In the genomic region with DNA sequence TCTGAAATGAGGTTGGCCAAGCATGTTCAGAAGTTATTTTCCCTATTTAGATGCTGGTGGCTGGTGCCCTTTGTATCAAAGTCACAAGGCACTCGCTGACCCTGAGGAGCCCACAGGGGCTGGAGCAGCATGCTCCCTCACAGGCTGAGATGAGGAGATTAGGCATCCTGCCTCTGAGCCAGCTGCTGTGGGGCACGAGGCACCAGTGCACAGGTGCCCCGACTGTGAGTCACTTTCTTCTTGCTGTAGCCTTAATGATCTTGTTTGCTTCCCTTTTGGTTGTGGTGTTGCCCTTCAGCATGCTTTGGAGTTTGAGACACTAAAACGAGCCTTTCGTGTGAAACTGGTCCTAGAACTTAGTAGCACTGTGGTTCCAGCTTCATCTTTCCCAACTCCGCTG, we compare ENCODE assay signal across 24 cellular contexts. TPM values are rescaled to one million over a fixed set of nuclear protein-coding genes. Genes with fewer than 3 reads are reported as not detected.
A peak's percentile ranks its signal among the peaks of the same experiment; 100 is the strongest.
DNase-seq lines count a peak whose midpoint lies in the region; ATAC-seq, FAIRE-seq and TF ChIP-seq lines count a peak whose summit lies in the region.
"Had no signal": no experiment of that assay in that cellular context is flagged by ENCODE, and none has a peak within 500 bp of the region (broad histone marks: within the 10 kb centered on the region; RNA-seq: fewer than 3 reads in every experiment).

No MANE protein-coding gene starts in this region.

- no peak overlapping the region for H3K4ac ChIP-seq in neuronal stem cell (ENCODE audit: low read length)

- no peak overlapping the region for H3K4me3 ChIP-seq in SK-N-SH (ENCODE audit: low read depth in 2 of 2, low read length in 1 of 2)
- no peak overlapping the region for H3K4me3 ChIP-seq in CD8-positive, alpha-beta T cell (ENCODE audit: low read depth, low read length)
- H3K4me3 ChIP-seq in GM12878: no peak overlapping the region
- H3K4me3 ChIP-seq in neuronal stem cell (ENCODE audit: low read length in 2 of 2): no peak overlapping the region
- no peak overlapping the region for H3K4me3 ChIP-seq in Peyer's patch
- H3K4me3 ChIP-seq: coronary artery, PC-9, uterus had no signal

- FAIRE-seq in GM12878 (lab: Jason Lieb, UNC): no peak
- FAIRE-seq: A204.1, D721Med, endometrium had no signal

- H3K14ac ChIP-seq in neuronal stem cell (ENCODE audit: low read length): no peak overlapping the region

- no peak overlapping the region for H3K23ac ChIP-seq in neuronal stem cell (ENCODE audit: low read depth, low read length, poor library complexity)

- no peaks in the 10 kb centered on the region for H3F3A ChIP-seq in SK-N-SH (replicated peaks; ENCODE audit: insufficient read depth)

- H3K9me3 Mint-ChIP-seq in CD8-positive, alpha-beta T cell: no peaks in the 10 kb centered on the region
- H3K9me3 Mint-ChIP-seq: activated B cell treated with CpG ODN at 0.5 μM for 24 hours; activated CD4-positive, alpha-beta memory T cell treated with anti-CD3 and anti-CD28 coated beads, Interleukin-2, amount 10 ng/mL, durations not matched to agents 7 days and 5 days; T-helper 2 cell treated with Interferon-gamma antibody and Interleukin-4, amounts not matched to agents 5 μg/mL and 100 μg/mL, for 36 hours had no signal

- no peak overlapping the region for H3K9ac ChIP-seq in SK-N-SH
- H3K9ac ChIP-seq in GM12878 (ENCODE audit: control insufficient read depth, insufficient read depth, low read length): no peak overlapping the region
- peak overlapping the region; percentile 50 for H3K9ac ChIP-seq in neuronal stem cell (ENCODE audit: low read depth, low read length, poor library complexity)

- peaks cover 61% of the 10 kb centered on the region for H3K4me1 Mint-ChIP-seq in CD8-positive, alpha-beta T cell (ENCODE audit: low read depth)

- H2AFZ ChIP-seq in SK-N-SH (ENCODE audit: low read depth) (no peak overlapping the region), GM12878 (ENCODE audit: control insufficient read depth, low read depth, low read length) (no peak overlapping the region), neuronal stem cell (ENCODE audit: low read length) (no peak overlapping the region)
- H2AFZ ChIP-seq: PC-9 had no signal

- CTCF ChIA-PET in SK-N-SH (lab: Yijun Ruan, JAX): interaction anchor here (3.0 to 7.5 kb wide), 2 partner anchors 14 to 17 kb away, joined by 9 to 48 read pairs; no protein-coding TSS in a partner anchor
- CTCF ChIA-PET in CD8-positive, alpha-beta T cell (lab: Charles Lee): interaction anchor here (1.0 to 1.4 kb wide), 3 partner anchors 12 to 513 kb away, joined by 3 to 8 read pairs (median 3); partner anchors contain the start of gene MYLK4
- CTCF ChIA-PET in GM12878 (lab: Yijun Ruan, JAX): interaction anchor here (1.5 to 4.4 kb wide), 2 partner anchors 13 to 137 kb away, joined by 7 to 26 read pairs; no protein-coding TSS in a partner anchor

- TF ChIP-seq RAD21 in SK-N-SH (IDR thresholded peaks at IDR 0.05; ENCODE audit: low read length): no peak
- TF ChIP-seq RAD21 in GM12878 (IDR thresholded peaks at IDR 0.05; ENCODE audit: insufficient read depth, low read depth, low read length): no peak

- H3K79me1 ChIP-seq in neuronal stem cell (ENCODE audit: low read depth, low read length): peaks cover 18% of the 10 kb centered on the region

- H4K8ac ChIP-seq in neuronal stem cell (ENCODE audit: low read depth, low read length): no peak overlapping the region

- no peaks in the 10 kb centered on the region for H3K27me3 Mint-ChIP-seq in CD8-positive, alpha-beta T cell (ENCODE audit: low read depth)
- H3K27me3 Mint-ChIP-seq: activated B cell treated with CpG ODN at 0.5 μM for 24 hours; activated CD4-positive, alpha-beta memory T cell treated with anti-CD3 and anti-CD28 coated beads, Interleukin-2, amount 10 ng/mL, durations not matched to agents 7 days and 5 days; B cell had no signal

- H3K27ac Mint-ChIP-seq in CD8-positive, alpha-beta T cell: peak overlapping the region; percentile 9
- H3K27ac Mint-ChIP-seq: activated B cell treated with CpG ODN at 0.5 μM for 24 hours; activated CD4-positive, alpha-beta memory T cell treated with anti-CD3 and anti-CD28 coated beads, Interleukin-2, amount 10 ng/mL, durations not matched to agents 7 days and 5 days; B cell; T-helper 2 cell treated with Interferon-gamma antibody and Interleukin-4, amounts not matched to agents 5 μg/mL and 100 μg/mL, for 36 hours had no signal

- H3K27ac ChIP-seq in SK-N-SH (ENCODE audit: low read depth in 2 of 2, low read length in 1 of 2): no peak overlapping the region
- no peak overlapping the region for H3K27ac ChIP-seq in CD8-positive, alpha-beta T cell (ENCODE audit: low read depth, low read length)
- no peak overlapping the region for H3K27ac ChIP-seq in GM12878 (ENCODE audit: control insufficient read depth, insufficient read depth)
- no peak overlapping the region for H3K27ac ChIP-seq in neuronal stem cell (replicated peaks; ENCODE audit: low read length)
- H3K27ac ChIP-seq in Peyer's patch: no peak overlapping the region
- H3K27ac ChIP-seq: coronary artery, neutrophil, PC-9, uterus had no signal

- H3K4me1 ChIP-seq in SK-N-SH (ENCODE audit: control insufficient read depth in 1 of 2, insufficient read depth in 2 of 2, low read depth in 1 of 2, low read length in 1 of 2): peaks cover 6 to 23% of the 10 kb centered on the region in 2 experiments; a peak in 1 of 4 replicates
- peaks cover 43% of the 10 kb centered on the region for H3K4me1 ChIP-seq in CD8-positive, alpha-beta T cell (ENCODE audit: insufficient read depth, low read length)
- no peaks in the 10 kb centered on the region for H3K4me1 ChIP-seq in GM12878 (ENCODE audit: control insufficient read depth, insufficient read depth, low read length)
- H3K4me1 ChIP-seq in neuronal stem cell (ENCODE audit: control insufficient read depth in 2 of 2, insufficient read depth in 1 of 2, low read depth in 1 of 2, low read length in 2 of 2): peaks cover 0 to 10% of the 10 kb centered on the region in 2 donors
- peaks cover 0 to 25% (median 6%) of the 10 kb centered on the region in 4 donors for H3K4me1 ChIP-seq in Peyer's patch

- H2BK120ac ChIP-seq in neuronal stem cell (ENCODE audit: low read depth, low read length): no peak overlapping the region

- H3K4me2 ChIP-seq in SK-N-SH: no peak overlapping the region
- H3K4me2 ChIP-seq in GM12878 (ENCODE audit: control insufficient read depth, insufficient read depth): peak overlapping the region; percentile 10; the same call in 1 of the 2 replicates
- H3K4me2 ChIP-seq in neuronal stem cell (ENCODE audit: insufficient read depth, low read length, poor library complexity, severe bottlenecking): no peak overlapping the region
- H3K4me2 ChIP-seq: PC-9 had no signal

- TF ChIP-seq EP300 in SK-N-SH (IDR thresholded peaks at IDR 0.05; ENCODE audit: borderline replicate concordance in 1 of 2, low read depth in 1 of 2, low read length in 1 of 2) (no peak), GM12878 (IDR thresholded peaks at IDR 0.05; ENCODE audit: borderline replicate concordance in 1 of 2, control insufficient read depth in 1 of 2, low read depth in 2 of 2, low read length in 2 of 2) (no peak)

- H3K9me2 ChIP-seq in SK-N-SH: no peaks in the 10 kb centered on the region

- H2AK5ac ChIP-seq in neuronal stem cell (ENCODE audit: low read depth, low read length): no peak overlapping the region

- H3K79me2 ChIP-seq in SK-N-SH (ENCODE audit: insufficient read depth) (peaks cover 60% of the 10 kb centered on the region), GM12878 (ENCODE audit: control insufficient read depth, insufficient read depth, low read length) (peaks cover 51% of the 10 kb centered on the region)

- TF ChIP-seq CTCF in SK-N-SH (IDR thresholded peaks at IDR 0.05): no peak
- no peak for TF ChIP-seq CTCF in CD8-positive, alpha-beta T cell (IDR thresholded peaks at IDR 0.05)
- no peak for TF ChIP-seq CTCF in GM12878 (IDR thresholded peaks at IDR 0.05 in 2 of 3, conservative IDR thresholded peaks at IDR 0.05 in 1 of 3; ENCODE audit: control insufficient read depth in 2 of 3, extremely low read depth in 1 of 3, insufficient read depth in 1 of 3, low read depth in 3 of 3, low read length in 3 of 3)
- no peak for TF ChIP-seq CTCF in Peyer's patch (IDR thresholded peaks at IDR 0.05)

- peaks cover 48% of the 10 kb centered on the region for H3K36me3 Mint-ChIP-seq in CD8-positive, alpha-beta T cell

- POLR2A ChIA-PET in SK-N-SH (lab: Yijun Ruan, JAX) (interaction anchor here (0.7 kb wide), 1 partner anchor 255 kb away, joined by 3 read pairs; no protein-coding TSS in a partner anchor), GM12878 (lab: Charles Lee) (no interaction called here)
- POLR2A ChIA-PET in CD8-positive, alpha-beta T cell (lab: Charles Lee): no interaction called here

- in situ Hi-C loops in GM12878 (cut with MboI): no loop called here

- no peak overlapping the region for H2BK5ac ChIP-seq in neuronal stem cell (ENCODE audit: low read length)

- DNase-seq in SK-N-SH (no peak), GM12878 (ENCODE audit: low read depth, low spot score) (no peak), neuronal stem cell (ENCODE audit: low spot score) (no peak), Peyer's patch (no peak)
- DNase-seq in CD8-positive, alpha-beta T cell: no peak
- DNase-seq: activated B cell treated with CpG ODN at 0.5 μM for 24 hours; activated CD4-positive, alpha-beta memory T cell treated with anti-CD3 and anti-CD28 coated beads, Interleukin-2, amount 10 ng/mL, durations not matched to agents 7 days and 5 days; head of caudate nucleus; midbrain; NCI-H187; NCI-H2227 treated with DMSO at 0.1 percent for 48 hours; PC-9; uterus had no signal

- SMC1A ChIA-PET in GM12878 (lab: Charles Lee; ENCODE audit: uncharacterized antibody, unreplicated experiment): interaction anchor here (1.6 kb wide), 1 partner anchor 746 kb away, joined by 3 read pairs; no protein-coding TSS in a partner anchor

- RAD21 ChIA-PET in GM12878 (lab: Charles Lee; ENCODE audit: unreplicated experiment): no interaction called here

- intact Hi-C loops in CD8-positive, alpha-beta T cell (cut with DNase I, micrococcal nuclease): no loop called here
- intact Hi-C loops in GM12878 (cut with micrococcal nuclease; ENCODE audit: unreplicated experiment): no loop called here

- H4K91ac ChIP-seq in neuronal stem cell (ENCODE audit: low read depth, low read length, poor library complexity): no peak overlapping the region

- H3K18ac ChIP-seq in neuronal stem cell (ENCODE audit: low read length): no peak overlapping the region

- ATAC-seq in SK-N-SH treated with all-trans-retinoic acid at 6 μM for 48 hours (no peak), GM12878 (no peak), GM19395 (IDR thresholded peaks at IDR 0.05; ENCODE audit: unreplicated experiment) (no peak), GM21717 (IDR thresholded peaks at IDR 0.05; ENCODE audit: unreplicated experiment) (no peak)
- no peak for ATAC-seq in CD8-positive, alpha-beta T cell
- ATAC-seq: left lobe of liver had no signal

- H2BK12ac ChIP-seq in neuronal stem cell (ENCODE audit: low read length): no peak overlapping the region

- no peak overlapping the region for H3K4me3 Mint-ChIP-seq in CD8-positive, alpha-beta T cell
- H3K4me3 Mint-ChIP-seq: activated B cell treated with CpG ODN at 0.5 μM for 24 hours; activated CD4-positive, alpha-beta memory T cell treated with anti-CD3 and anti-CD28 coated beads, Interleukin-2, amount 10 ng/mL, durations not matched to agents 7 days and 5 days; B cell; T-helper 2 cell treated with Interferon-gamma antibody and Interleukin-4, amounts not matched to agents 5 μg/mL and 100 μg/mL, for 36 hours had no signal

- H3K9me3 ChIP-seq in SK-N-SH (no peaks in the 10 kb centered on the region), GM12878 (replicated peaks; ENCODE audit: control insufficient read depth, insufficient read depth, low read length) (no peaks in the 10 kb centered on the region; the same call in 2 of the 3 replicates), neuronal stem cell (replicated peaks in 1 of 2; ENCODE audit: control insufficient read depth in 2 of 2, insufficient read depth in 1 of 2, low read depth in 1 of 2, low read length in 2 of 2) (no peaks in the 10 kb centered on the region), Peyer's patch (no peaks in the 10 kb centered on the region)
- H3K9me3 ChIP-seq in CD8-positive, alpha-beta T cell (ENCODE audit: low read length): no peaks in the 10 kb centered on the region
- H3K9me3 ChIP-seq: neutrophil, uterus had no signal

- WGBS in SK-N-SH (ENCODE audit: low lambda C conversion rate): 74% methylated on average over 6 of the region's 6 CpGs
- 87% methylated on average over 6 of the region's 6 CpGs for WGBS in GM12878 (ENCODE audit: insufficient coverage, insufficient replicate concordance, low lambda C conversion rate, missing lambda C conversion rate)
- no CpG with 5 or more reads among the region's 6 CpGs for WGBS in neuronal stem cell (ENCODE audit: extremely low coverage in 2 of 2, insufficient read length in 2 of 2, insufficient replicate concordance in 1 of 2), 2 donors

- H3K36me3 ChIP-seq in SK-N-SH (replicated peaks in 1 of 2; ENCODE audit: control insufficient read depth in 1 of 2, insufficient read depth in 2 of 2, low read length in 1 of 2) (peaks cover 3 to 30% of the 10 kb centered on the region in 2 experiments), GM12878 (ENCODE audit: control insufficient read depth in 2 of 2, insufficient read depth in 2 of 2, low read length in 1 of 2) (peaks cover 13 to 15% of the 10 kb centered on the region in 2 experiments), neuronal stem cell (replicated peaks in 1 of 2; ENCODE audit: control insufficient read depth in 2 of 2, insufficient read depth in 2 of 2, low read length in 2 of 2) (peaks cover 19 to 71% of the 10 kb centered on the region in 2 donors), Peyer's patch (peaks cover 0 to 13% (median 0%) of the 10 kb centered on the region in 3 donors)
- peaks cover 15% of the 10 kb centered on the region for H3K36me3 ChIP-seq in CD8-positive, alpha-beta T cell (ENCODE audit: insufficient read depth, low read length)
- H3K36me3 ChIP-seq: uterus had no signal

- no peaks in the 10 kb centered on the region for H3K27me3 ChIP-seq in SK-N-SH (ENCODE audit: insufficient read depth)
- H3K27me3 ChIP-seq in CD8-positive, alpha-beta T cell (ENCODE audit: insufficient read depth, low read length): no peaks in the 10 kb centered on the region
- no peaks in the 10 kb centered on the region for H3K27me3 ChIP-seq in GM12878 (replicated peaks in 1 of 2; ENCODE audit: control insufficient read depth in 2 of 2, insufficient read depth in 2 of 2, low read length in 1 of 2)
- H3K27me3 ChIP-seq in neuronal stem cell (ENCODE audit: control insufficient read depth in 3 of 3, insufficient read depth in 3 of 3, low read depth in 1 of 3, low read length in 3 of 3): no peaks in the 10 kb centered on the region
- H3K27me3 ChIP-seq in Peyer's patch: no peaks in the 10 kb centered on the region
- H3K27me3 ChIP-seq: uterus had no signal

- TF ChIP-seq POLR2A in GM12878 (IDR thresholded peaks at IDR 0.05; ENCODE audit: low read depth, low read length): no peak
- no peak for TF ChIP-seq POLR2A in Peyer's patch (IDR thresholded peaks at IDR 0.05)

- H4K20me1 ChIP-seq in SK-N-SH (ENCODE audit: insufficient read depth): peaks cover 20% of the 10 kb centered on the region
- H4K20me1 ChIP-seq in GM12878 (ENCODE audit: control insufficient read depth, insufficient read depth): no peaks in the 10 kb centered on the region

- BruUV-seq in GM12878 (replicated peaks; lab: Mats Ljungman, UMichigan): no TSS peak

- no peak overlapping the region for H2BK15ac ChIP-seq in neuronal stem cell (ENCODE audit: low read length)

RNA-seq across cellular contexts. Expression of gene PSMG4, which starts 4.3 kb away (rescaled TPM):
- polyA plus RNA-seq in SK-N-SH (2012; rRNA removed): 60.0 and 61.3 TPM in 2 replicates
- 46.7 and 55.4 TPM in 2 replicates for polyA plus RNA-seq in SK-N-SH (2012; cell fraction: cytosol; rRNA removed)
- 38.1 and 46.5 TPM in 2 replicates for polyA plus RNA-seq in SK-N-SH (2012; cell fraction: nucleus; rRNA removed)
- total RNA-seq in CD8-positive, alpha-beta T cell: 10 to 100 TPM; 11.8 to 12.0 TPM
- total RNA-seq in GM12878 (2013; cell fraction: nucleolus; rRNA removed): 80.6 and 82.0 TPM in 2 replicates
- 51.4 and 56.9 TPM in 2 replicates for total RNA-seq in GM12878 (2014; rRNA removed)
- total RNA-seq in GM12878 (2014; rRNA removed; fragmentation: Illumina TruSeq; extraction: Trizol): 19.6 and 22.8 TPM in 2 replicates
- 32.4 and 32.9 TPM in 2 replicates for total RNA-seq in GM12878 (2021)
- polyA plus RNA-seq in GM12878 (2011; ENCODE audit: low read depth): 9.2 TPM
- 25.3 and 26.6 TPM in 2 replicates for polyA plus RNA-seq in GM12878 (2011; rRNA removed)
- polyA plus RNA-seq in GM12878 (2011; cell fraction: cytosol; rRNA removed): 35.6 and 60.0 TPM in 2 replicates
- 35.9 and 43.3 TPM in 2 replicates for polyA plus RNA-seq in GM12878 (2011; cell fraction: nucleus; rRNA removed)
- polyA plus RNA-seq in GM12878 (2012): 17.4 and 18.7 TPM in 2 replicates
- 8.2 and 11.4 TPM in 2 replicates for polyA plus RNA-seq in GM12878 (2014; fragmentation: Illumina TruSeq; extraction: Trizol)
- polyA plus RNA-seq in GM12878 (2014; fragmentation: Nextera tagmentation; extraction: Ambion mirVana): 10 to 100 TPM in 1 of 2 experiments, 1 to 10 TPM in 1; 7.1 to 14.2 TPM
- 62.6 and 67.1 TPM in 2 replicates for polyA plus RNA-seq in GM12878 (2014; rRNA removed)
- 10 to 100 TPM; 54.6 to 59.3 TPM for polyA plus RNA-seq in GM12878 (2016; fragmentation: Nextera tagmentation; extraction: Ambion mirVana)
- 25.8 and 28.8 TPM in 2 replicates for polyA minus RNA-seq in GM12878 (2011; rRNA and poly(A)+ RNA removed)
- 5.7 and 10.1 TPM in 2 replicates for polyA minus RNA-seq in GM12878 (2011; cell fraction: cytosol; rRNA and poly(A)+ RNA removed)
- 20.2 and 40.2 TPM in 2 replicates for polyA minus RNA-seq in GM12878 (2011; cell fraction: nucleus; rRNA and poly(A)+ RNA removed)
- polyA plus RNA-seq in neuronal stem cell (2013, experiment 1 of 2): 24.7 TPM
- 24.4 TPM for polyA plus RNA-seq in neuronal stem cell (2013, experiment 2 of 2)
- total RNA-seq in Peyer's patch: 10 to 100 TPM in 3 of 4 donors, 1 to 10 TPM in 1; 6.6 to 16.8 (median 15.9) TPM

RNA-seq across cellular contexts. Expression of gene TUBB2B, which starts 35.6 kb away (rescaled TPM):
- 161 and 162 TPM in 2 replicates for polyA plus RNA-seq in SK-N-SH (2012; rRNA removed)
- 98.8 and 151 TPM in 2 replicates for polyA plus RNA-seq in SK-N-SH (2012; cell fraction: cytosol; rRNA removed)
- polyA plus RNA-seq in SK-N-SH (2012; cell fraction: nucleus; rRNA removed): 84.1 and 119 TPM in 2 replicates
- total RNA-seq in CD8-positive, alpha-beta T cell: 1 to 10 TPM in 1 of 2 experiments, under 1 TPM in 1; 0.78 to 1.7 TPM
- 1.7 TPM in 2 replicates for total RNA-seq in GM12878 (2013; cell fraction: nucleolus; rRNA removed)
- 45.4 and 54.7 TPM in 2 replicates for total RNA-seq in GM12878 (2014; rRNA removed)
- 32.7 and 36.9 TPM in 2 replicates for total RNA-seq in GM12878 (2014; rRNA removed; fragmentation: Illumina TruSeq; extraction: Trizol)
- 55.4 and 63.2 TPM in 2 replicates for total RNA-seq in GM12878 (2021)
- 6.2 TPM for polyA plus RNA-seq in GM12878 (2011; ENCODE audit: low read depth)
- polyA plus RNA-seq in GM12878 (2011; rRNA removed): 1.7 and 3.6 TPM in 2 replicates
- 3.4 and 5.6 TPM in 2 replicates for polyA plus RNA-seq in GM12878 (2011; cell fraction: cytosol; rRNA removed)
- polyA plus RNA-seq in GM12878 (2011; cell fraction: nucleus; rRNA removed): 2.8 and 3.0 TPM in 2 replicates
- polyA plus RNA-seq in GM12878 (2012): 19.4 and 30.4 TPM in 2 replicates
- polyA plus RNA-seq in GM12878 (2014; fragmentation: Illumina TruSeq; extraction: Trizol): 14.3 and 30.9 TPM in 2 replicates
- 1 to 10 TPM; 2.6 to 5.8 TPM for polyA plus RNA-seq in GM12878 (2014; fragmentation: Nextera tagmentation; extraction: Ambion mirVana)
- 75.2 and 81.4 TPM in 2 replicates for polyA plus RNA-seq in GM12878 (2014; rRNA removed)
- 10 to 100 TPM in 1 of 2 experiments, 1 to 10 TPM in 1; 7.9 to 11.6 TPM for polyA plus RNA-seq in GM12878 (2016; fragmentation: Nextera tagmentation; extraction: Ambion mirVana)
- polyA minus RNA-seq in GM12878 (2011; rRNA and poly(A)+ RNA removed): 2.8 and 4.0 TPM in 2 replicates
- 0.67 and 1.7 TPM in 2 replicates for polyA minus RNA-seq in GM12878 (2011; cell fraction: cytosol; rRNA and poly(A)+ RNA removed)
- 0.86 and 1.1 TPM in 2 replicates for polyA minus RNA-seq in GM12878 (2011; cell fraction: nucleus; rRNA and poly(A)+ RNA removed)
- 370 TPM for polyA plus RNA-seq in neuronal stem cell (2013, experiment 1 of 2)
- polyA plus RNA-seq in neuronal stem cell (2013, experiment 2 of 2): 372 TPM
- 1 to 10 TPM; 2.4 to 7.4 (median 4.5) TPM for total RNA-seq in Peyer's patch
- total RNA-seq: activated B cell treated with CpG ODN at 0.5 μM for 24 hours; activated CD4-positive, alpha-beta memory T cell treated with anti-CD3 and anti-CD28 coated beads, Interleukin-2, amount 10 ng/mL, durations not matched to agents 7 days and 5 days; B cell had no signal
